21 cellular contexts compared by ENCODE assay signal in genomic region chr6:317068-317451, GRCh38. TPM values are rescaled to one million over a fixed set of nuclear protein-coding genes. Genes with fewer than 3 reads are reported as not detected.
DNase-seq lines count a peak whose midpoint lies in the region; ATAC-seq and TF ChIP-seq lines count a peak whose summit lies in the region.
"Had no signal": no experiment of that assay in that cellular context is flagged by ENCODE, and none has a peak within 500 bp of the region (broad histone marks: within the 10 kb centered on the region; RNA-seq: fewer than 3 reads in every experiment).

No MANE protein-coding gene starts in this region.

- peaks cover 0 to 1% (median 1%) of the 10 kb centered on the region in 3 donors for H3K27me3 Mint-ChIP-seq in CD14-positive monocyte (ENCODE audit: low read depth in 3 of 3)
- no peaks in the 10 kb centered on the region for H3K27me3 Mint-ChIP-seq in central memory CD8-positive, alpha-beta T cell
- H3K27me3 Mint-ChIP-seq: activated CD8-positive, alpha-beta T cell treated with anti-CD3 and anti-CD28 coated beads for 36 hours; naive thymus-derived CD4-positive, alpha-beta T cell had no signal

- TF ChIP-seq POLR2A in GM19099 (IDR thresholded peaks at IDR 0.05; ENCODE audit: extremely low read depth, insufficient read length, low read depth) (peak; percentile 23), esophagus squamous epithelium (IDR thresholded peaks at IDR 0.05) (no peak)

- H3K36me3 Mint-ChIP-seq in CD14-positive monocyte, result peaks cover 28 to 43% of the 10 kb centered on the region in 2 donors
- H3K36me3 Mint-ChIP-seq in central memory CD8-positive, alpha-beta T cell (ENCODE audit: insufficient read depth), result peaks cover 1% of the 10 kb centered on the region
- H3K36me3 Mint-ChIP-seq: mesothelial cell of epicardium had no signal

- no peak overlapping the region for H3K4me3 ChIP-seq in esophagus squamous epithelium
- H3K4me3 ChIP-seq: left ventricle myocardium inferior had no signal

- peaks cover 53% of the 10 kb centered on the region for H3K4me1 Mint-ChIP-seq in CD14-positive monocyte
- H3K4me1 Mint-ChIP-seq in central memory CD8-positive, alpha-beta T cell, result peaks cover 35% of the 10 kb centered on the region
- H3K4me1 Mint-ChIP-seq: mesothelial cell of epicardium had no signal

- no peaks in the 10 kb centered on the region for H3K9me3 ChIP-seq in esophagus squamous epithelium
- H3K9me3 ChIP-seq: left ventricle myocardium inferior, SK-N-SH had no signal

- intact Hi-C loops in CD14-positive monocyte (cut with micrococcal nuclease), result no loop called here
- intact Hi-C loops in sciatic nerve (cut with DNase I), result no loop called here
- intact Hi-C loops in esophagus squamous epithelium (cut with DNase I), result no loop called here

- DNase-seq in CD14-positive monocyte (ENCODE audit: low spot score) (peak; percentile 34), sciatic nerve (ENCODE audit: low spot score) (peak; percentile 56), epidermal melanocyte (ENCODE audit: insufficient read length, low spot score) (no peak), esophagus squamous epithelium (lab: John Stamatoyannopoulos, UW) (no peak)
- no peak for DNase-seq in central memory CD8-positive, alpha-beta T cell (ENCODE audit: low spot score in 2 of 2)
- DNase-seq: activated CD8-positive, alpha-beta T cell treated with anti-CD3 and anti-CD28 coated beads for 36 hours; activated effector memory CD4-positive, alpha-beta T cell treated with anti-CD3 and anti-CD28 coated beads, Interleukin-2, amount 50 U/mL, for 16 hours; H7; left ventricle myocardium inferior; naive thymus-derived CD4-positive, alpha-beta T cell; NCI-H1105 treated with DMSO at 0.1 percent for 48 hours; NCI-H2029 treated with DMSO at 0.1 percent for 48 hours; NCI-H2227 treated with DMSO at 0.1 percent for 48 hours; NCI-H748 treated with DMSO at 0.1 percent for 48 hours; SK-N-SH; small intestine; stimulated activated CD4-positive, alpha-beta T cell treated with anti-CD3 and anti-CD28 coated beads, Interleukin-2, amount 100 ng/mL, for 24 hours had no signal

- no peak for ATAC-seq in central memory CD8-positive, alpha-beta T cell (replicated peaks; ENCODE audit: extremely low read depth, poor library complexity, severe bottlenecking)
- no peak for ATAC-seq in sciatic nerve
- no peak for ATAC-seq in GM19328 (IDR thresholded peaks at IDR 0.05; ENCODE audit: unreplicated experiment)
- ATAC-seq: activated CD8-positive, alpha-beta T cell treated with anti-CD3 and anti-CD28 coated beads for 36 hours; naive thymus-derived CD4-positive, alpha-beta T cell had no signal

- TF ChIP-seq CTCF in CD14-positive monocyte (IDR thresholded peaks at IDR 0.05) (no peak), esophagus squamous epithelium (IDR thresholded peaks at IDR 0.05) (no peak)

- no peak overlapping the region for H3K4me3 Mint-ChIP-seq in CD14-positive monocyte
- H3K4me3 Mint-ChIP-seq in central memory CD8-positive, alpha-beta T cell, result no peak overlapping the region
- H3K4me3 Mint-ChIP-seq: activated CD8-positive, alpha-beta T cell treated with anti-CD3 and anti-CD28 coated beads for 36 hours; mesothelial cell of epicardium; naive thymus-derived CD4-positive, alpha-beta T cell; T-helper 1 cell treated with Interleukin-12 subunit alpha and Interleukin-12 subunit beta and Interleukin-4 antibody, amounts not matched to agents 30 μg/mL and 1 μg/mL, for 36 hours had no signal

- no peaks in the 10 kb centered on the region for H3K27me3 ChIP-seq in esophagus squamous epithelium

- peak overlapping the region in 1 of 4 donors; percentile 6 for H3K27ac ChIP-seq in esophagus squamous epithelium
- H3K27ac ChIP-seq: left ventricle myocardium inferior had no signal

- H3K36me3 ChIP-seq in esophagus squamous epithelium, result peaks cover 0 to 12% (median 0%) of the 10 kb centered on the region in 3 donors
- H3K36me3 ChIP-seq: left ventricle myocardium inferior had no signal

- H3K4me1 ChIP-seq in esophagus squamous epithelium, result peaks cover 20 to 55% (median 22%) of the 10 kb centered on the region in 3 donors

- WGBS in esophagus squamous epithelium, 2 donors, result 73 to 76% methylated on average over 7 of the region's 7 CpGs

- H3K9me3 Mint-ChIP-seq in CD14-positive monocyte, result peaks cover 0 to 11% (median 0%) of the 10 kb centered on the region in 7 donors
- H3K9me3 Mint-ChIP-seq in central memory CD8-positive, alpha-beta T cell, result no peaks in the 10 kb centered on the region
- H3K9me3 Mint-ChIP-seq: activated CD8-positive, alpha-beta T cell treated with anti-CD3 and anti-CD28 coated beads for 36 hours; T-helper 1 cell treated with Interleukin-12 subunit alpha and Interleukin-12 subunit beta and Interleukin-4 antibody, amounts not matched to agents 30 μg/mL and 1 μg/mL, for 36 hours had no signal

- peak overlapping the region in 2 of 7 donors; percentile 18 to 67 for H3K27ac Mint-ChIP-seq in CD14-positive monocyte
- peak overlapping the region; percentile 58 for H3K27ac Mint-ChIP-seq in central memory CD8-positive, alpha-beta T cell (ENCODE audit: low read depth)
- H3K27ac Mint-ChIP-seq: activated CD8-positive, alpha-beta T cell treated with anti-CD3 and anti-CD28 coated beads for 36 hours; mesothelial cell of epicardium; T-helper 1 cell treated with Interleukin-12 subunit alpha and Interleukin-12 subunit beta and Interleukin-4 antibody, amounts not matched to agents 30 μg/mL and 1 μg/mL, for 36 hours had no signal

RNA-seq across cellular contexts. Expression of gene DUSP22, which starts 24.8 kb away (rescaled TPM):
- 100 to 1,000 TPM; 107 to 117 TPM for polyA plus RNA-seq in CD14-positive monocyte
- 62.2 TPM for total RNA-seq in sciatic nerve
- 10 to 100 TPM; 34.2 to 54.6 (median 45.2) TPM for total RNA-seq in esophagus squamous epithelium

Comparison
In these comparisons a context has a peak if more than half of its experiments do, and no peak if none do; other contexts are left out.
1. DNase-seq: peak in CD14-positive monocyte (single experiment) and sciatic nerve (single experiment); none in central memory CD8-positive, alpha-beta T cell (0 of 2), epidermal melanocyte (single experiment) and esophagus squamous epithelium (single experiment).